9 cellular contexts compared by ENCODE assay signal in genomic region chr3:151169700-151170224, GRCh38. TPM values are rescaled to one million over a fixed set of nuclear protein-coding genes. Genes with fewer than 3 reads are reported as not detected.
A peak's percentile ranks its signal among the peaks of the same experiment; 100 is the strongest.
DNase-seq lines count a peak whose midpoint lies in the region; TF ChIP-seq lines count a peak whose summit lies in the region.
"Had no signal": no experiment of that assay in that cellular context is flagged by ENCODE, and none has a peak within 500 bp of the region (broad histone marks: within the 10 kb centered on the region; RNA-seq: fewer than 3 reads in every experiment).

No MANE protein-coding gene starts in this region.

- H3K36me3 Mint-ChIP-seq in MCF 10A (ENCODE audit: insufficient read depth, unreplicated experiment) (no peaks in the 10 kb centered on the region), mesothelial cell of epicardium (peaks cover 2% of the 10 kb centered on the region)
- peaks cover 5% of the 10 kb centered on the region for H3K36me3 Mint-ChIP-seq in activated naive CD4-positive, alpha-beta T cell treated with anti-CD3 and anti-CD28 coated beads, Interleukin-2, amount 10 ng/mL, durations not matched to agents 7 days and 5 days

- TF ChIP-seq CTCF in mammary epithelial cell (conservative IDR thresholded peaks at IDR 0.05 in 1 of 2, IDR thresholded peaks at IDR 0.05 in 1 of 2; ENCODE audit: extremely low read depth in 1 of 2, insufficient read depth in 1 of 2, low read depth in 1 of 2, low read length in 2 of 2) = no peak
- TF ChIP-seq CTCF in MCF 10A (IDR thresholded peaks at IDR 0.05; ENCODE audit: unreplicated experiment) = no peak
- no peak for TF ChIP-seq CTCF in uterus (IDR thresholded peaks at IDR 0.05)
- no peak for TF ChIP-seq CTCF in mesothelial cell of epicardium (IDR thresholded peaks at IDR 0.05; ENCODE audit: unreplicated experiment)

- in situ Hi-C loops in mammary epithelial cell (cut with MboI; ENCODE audit: low sequenced_read_pairs in 2 of 2) = loop anchor here (5.0 kb wide), 1 partner anchor 108 kb away; the partner anchor contains the start of gene P2RY14 (in 2 of the 2)

- H3K4me3 Mint-ChIP-seq in MCF 10A (ENCODE audit: unreplicated experiment) (no peak overlapping the region), mesothelial cell of epicardium (no peak overlapping the region)
- H3K4me3 Mint-ChIP-seq in activated naive CD4-positive, alpha-beta T cell treated with anti-CD3 and anti-CD28 coated beads, Interleukin-2, amount 10 ng/mL, durations not matched to agents 7 days and 5 days = no peak overlapping the region

- H3K9me3 Mint-ChIP-seq in MCF 10A (ENCODE audit: unreplicated experiment) (no peaks in the 10 kb centered on the region), mesothelial cell of epicardium (no peaks in the 10 kb centered on the region)
- no peaks in the 10 kb centered on the region for H3K9me3 Mint-ChIP-seq in activated naive CD4-positive, alpha-beta T cell treated with anti-CD3 and anti-CD28 coated beads, Interleukin-2, amount 10 ng/mL, durations not matched to agents 7 days and 5 days

- H3K36me3 ChIP-seq in mammary epithelial cell (ENCODE audit: insufficient read depth, low read length) = no peaks in the 10 kb centered on the region
- no peaks in the 10 kb centered on the region for H3K36me3 ChIP-seq in uterus

- H3K4me1 Mint-ChIP-seq in MCF 10A (ENCODE audit: insufficient read depth, unreplicated experiment) (no peaks in the 10 kb centered on the region), mesothelial cell of epicardium (peaks cover 9% of the 10 kb centered on the region)
- H3K4me1 Mint-ChIP-seq in activated naive CD4-positive, alpha-beta T cell treated with anti-CD3 and anti-CD28 coated beads, Interleukin-2, amount 10 ng/mL, durations not matched to agents 7 days and 5 days = peaks cover 62% of the 10 kb centered on the region

- H3K27me3 ChIP-seq in mammary epithelial cell (ENCODE audit: insufficient read depth, low read length) (no peaks in the 10 kb centered on the region), uterus (no peaks in the 10 kb centered on the region)

- intact Hi-C loops in mammary epithelial cell (cut with micrococcal nuclease) = loop anchor here (5.0 to 10.0 kb wide), 2 partner anchors 265 to 668 kb away; no protein-coding TSS in a partner anchor
- intact Hi-C loops in MCF 10A (cut with micrococcal nuclease) = loop anchor here (5.0 kb wide), 2 partner anchors 668 to 748 kb away; no protein-coding TSS in a partner anchor
- intact Hi-C loops in uterus (cut with DNase I; ENCODE audit: low total_unique reads) = no loop called here

- POLR2A ChIA-PET in MCF 10A (lab: Yijun Ruan, JAX) = no interaction called here

- peaks cover 2% of the 10 kb centered on the region for H3K4me1 ChIP-seq in mammary epithelial cell (ENCODE audit: insufficient read depth, low read length)
- H3K4me1 ChIP-seq in uterus = no peaks in the 10 kb centered on the region

- H3K4me2 ChIP-seq in mammary epithelial cell (ENCODE audit: insufficient read depth, low read depth, low read length) = no peak overlapping the region

- H3K4me3 ChIP-seq in mammary epithelial cell (replicated peaks in 1 of 3; ENCODE audit: insufficient read depth in 1 of 3, low read depth in 2 of 3, low read length in 3 of 3) (no peak overlapping the region), uterus (no peak overlapping the region)

- CTCF ChIA-PET in mammary epithelial cell (lab: Charles Lee; ENCODE audit: low non-redundant PET) = no interaction called here
- CTCF ChIA-PET in MCF 10A (lab: Yijun Ruan, JAX) = interaction anchor here (1.2 to 3.7 kb wide), 4 partner anchors 9 to 113 kb away, joined by 6 to 94 read pairs (median 9); partner anchors contain the start of gene P2RY14
- CTCF ChIA-PET in activated naive CD4-positive, alpha-beta T cell treated with anti-CD3 and anti-CD28 coated beads, Interleukin-2, amount 10 ng/mL, durations not matched to agents 7 days and 5 days (lab: Charles Lee) = interaction anchor here (2.2 to 7.2 kb wide), 5 partner anchors 41 to 117 kb away, joined by 9 to 167 read pairs (median 63); partner anchors contain the start of gene P2RY14

- TF ChIP-seq POLR2A in uterus (IDR thresholded peaks at IDR 0.05) = no peak

- H3K79me2 ChIP-seq in mammary epithelial cell (ENCODE audit: insufficient read depth, low read length) = no peaks in the 10 kb centered on the region

- dilution Hi-C loops in mammary epithelial cell (cut with HindIII; ENCODE audit: low sequenced_read_pairs) = no loop called here

- H2AFZ ChIP-seq in mammary epithelial cell (ENCODE audit: low read depth, low read length) = peak overlapping the region; percentile 9

- no peak overlapping the region for H3K27ac Mint-ChIP-seq in MCF 10A (ENCODE audit: low read depth, unreplicated experiment)
- peak overlapping the region; percentile 94 for H3K27ac Mint-ChIP-seq in activated naive CD4-positive, alpha-beta T cell treated with anti-CD3 and anti-CD28 coated beads, Interleukin-2, amount 10 ng/mL, durations not matched to agents 7 days and 5 days
- no peak overlapping the region for H3K27ac Mint-ChIP-seq in mesothelial cell of epicardium

- 75% methylated on average over 5 of the region's 5 CpGs for WGBS in mammary epithelial cell (ENCODE audit: low coverage, missing lambda C conversion rate)

- no peak overlapping the region for H3K27ac ChIP-seq in mammary epithelial cell (ENCODE audit: insufficient read depth, low read depth, low read length)
- H3K27ac ChIP-seq in uterus = no peak overlapping the region

- no peak overlapping the region for H3K9ac ChIP-seq in mammary epithelial cell (ENCODE audit: insufficient read depth, low read length)

- BruUV-seq in mammary epithelial cell (replicated peaks; lab: Mats Ljungman, UMichigan) (no TSS peak), MCF 10A (replicated peaks; lab: Mats Ljungman, UMichigan) (no TSS peak)

- no peaks in the 10 kb centered on the region for H4K20me1 ChIP-seq in mammary epithelial cell (ENCODE audit: insufficient read depth, low read length)

- DNase-seq in mammary epithelial cell (peak; percentile 41), MCF 10A (ENCODE audit: unreplicated experiment) (no peak), Kasumi-1 (lab: John Stamatoyannopoulos, UW) (peak; percentile 76 to 85), pons (ENCODE audit: low spot score) (peak; percentile 76), uterus (no peak), mesothelial cell of epicardium (ENCODE audit: low spot score in 2 of 2, unreplicated experiment in 2 of 2) (no peak), NCI-H2081 (lab: John Stamatoyannopoulos, UW) (no peak)
- DNase-seq in activated naive CD4-positive, alpha-beta T cell treated with anti-CD3 and anti-CD28 coated beads, Interleukin-2, amount 10 ng/mL, durations not matched to agents 7 days and 5 days = peak; percentile 50

- no peaks in the 10 kb centered on the region for H3K27me3 Mint-ChIP-seq in MCF 10A (ENCODE audit: insufficient read depth, unreplicated experiment)
- H3K27me3 Mint-ChIP-seq in activated naive CD4-positive, alpha-beta T cell treated with anti-CD3 and anti-CD28 coated beads, Interleukin-2, amount 10 ng/mL, durations not matched to agents 7 days and 5 days = no peaks in the 10 kb centered on the region
- no peaks in the 10 kb centered on the region for H3K27me3 Mint-ChIP-seq in mesothelial cell of epicardium (ENCODE audit: low read depth)

- H3K9me3 ChIP-seq in mammary epithelial cell (replicated peaks; ENCODE audit: insufficient read depth, low read length) (no peaks in the 10 kb centered on the region), uterus (no peaks in the 10 kb centered on the region)

RNA-seq across cellular contexts. Expression of gene GPR171, which starts 33.3 kb away (rescaled TPM):
- not detected for total RNA-seq in mammary epithelial cell
- polyA plus RNA-seq in mammary epithelial cell = not detected
- polyA minus RNA-seq in mammary epithelial cell = not detected
- total RNA-seq in MCF 10A (2022) = not detected in 2 replicates
- total RNA-seq in uterus = under 1 TPM in 2 of 4 donors, not detected in 2; 0.34 to 0.48 TPM
- total RNA-seq in mesothelial cell of epicardium = not detected in 3 replicates
- polyA plus RNA-seq: BJ had no signal

Comparison
In these comparisons a context has a peak if more than half of its experiments do, and no peak if none do; other contexts are left out.
1. DNase-seq: peak in mammary epithelial cell (single experiment), Kasumi-1 (2 of 2), activated naive CD4-positive, alpha-beta T cell treated with anti-CD3 and anti-CD28 coated beads, Interleukin-2, amount 10 ng/mL, durations not matched to agents 7 days and 5 days (single experiment) and pons (single experiment); none in MCF 10A (single experiment), uterus (0 of 2), mesothelial cell of epicardium (0 of 2) and NCI-H2081 (0 of 2).